In the genomic region with DNA sequence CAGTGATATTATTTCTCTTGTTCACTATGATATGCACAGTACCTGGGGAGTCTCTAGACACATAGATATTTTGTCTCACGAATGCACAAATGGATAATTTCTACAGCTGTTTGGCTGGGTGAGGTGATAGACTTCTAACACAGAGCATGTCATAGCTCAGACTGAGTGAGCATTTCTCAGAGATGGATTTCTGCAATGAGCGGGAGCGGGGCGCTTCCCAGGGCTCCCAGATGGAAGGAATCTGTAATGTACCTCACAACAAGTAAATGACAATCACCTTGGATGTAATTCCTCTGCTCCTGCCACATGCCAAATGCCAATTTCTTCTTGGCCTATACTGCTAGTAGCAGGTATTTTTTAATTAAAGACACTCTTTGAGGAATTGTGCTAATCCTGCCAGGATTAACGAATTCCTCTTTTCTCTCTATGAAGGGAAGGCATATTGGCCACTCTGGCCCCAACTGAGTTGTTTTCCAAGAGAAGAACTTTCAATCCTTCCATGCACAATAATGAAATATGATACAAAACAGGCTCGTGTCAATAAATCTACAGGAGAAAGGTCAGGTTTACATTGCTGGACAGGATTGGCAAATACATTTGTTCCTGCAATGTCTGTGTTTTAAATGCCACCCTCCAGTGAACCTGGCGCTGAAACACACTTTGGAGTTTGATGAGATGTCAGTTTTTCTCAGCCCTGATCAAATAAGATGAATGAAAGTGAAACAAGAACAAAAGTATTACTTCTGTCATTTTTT, we compare ENCODE assay signal across 7 cellular contexts.
"Had no signal": no experiment of that assay in that cellular context is flagged by ENCODE, and none has a peak within 500 bp of the region (broad histone marks: within the 10 kb centered on the region; RNA-seq: fewer than 3 reads in every experiment).

No MANE protein-coding gene starts in this region.

- ATAC-seq: K562 had no signal

- H3K4me3 ChIP-seq: GM23338, K562 had no signal

- H3K4me2 ChIP-seq: GM23338 had no signal

- H2AFZ ChIP-seq: GM23338 had no signal

- H3K27ac ChIP-seq: HL-60 had no signal

- DNase-seq: H9, HCEC 1CT, IMR-90, KG1 had no signal
